ENCODE assay signal across 1 cellular context in the genomic region with DNA sequence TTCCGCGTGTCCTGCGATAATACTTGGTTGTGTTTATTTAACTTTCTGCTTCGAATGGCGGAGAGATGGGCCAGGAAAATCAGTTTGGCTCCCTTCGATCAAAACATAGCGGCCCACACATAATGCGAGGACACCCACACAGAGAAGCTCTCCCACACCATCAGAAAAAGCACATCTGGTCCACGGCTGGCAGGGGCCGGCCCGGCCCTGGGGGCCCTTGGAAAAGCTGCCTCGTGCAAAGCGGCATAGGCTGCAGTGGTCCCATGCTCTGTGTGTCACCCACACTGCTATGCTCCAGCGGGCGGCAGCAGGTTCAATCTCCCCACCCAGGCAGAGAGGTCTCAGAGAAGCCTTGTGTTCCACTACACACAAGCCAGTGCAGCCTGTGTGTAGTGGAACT.
TF ChIP-seq lines count a peak whose summit lies in the region.

No MANE protein-coding gene starts in this region.

TF ChIP-seq in HEK293, 187 proteins besides CTCF, POLR2A, EP300 and RAD21 (continued from another document):
- TF ChIP-seq, protein P1, sequence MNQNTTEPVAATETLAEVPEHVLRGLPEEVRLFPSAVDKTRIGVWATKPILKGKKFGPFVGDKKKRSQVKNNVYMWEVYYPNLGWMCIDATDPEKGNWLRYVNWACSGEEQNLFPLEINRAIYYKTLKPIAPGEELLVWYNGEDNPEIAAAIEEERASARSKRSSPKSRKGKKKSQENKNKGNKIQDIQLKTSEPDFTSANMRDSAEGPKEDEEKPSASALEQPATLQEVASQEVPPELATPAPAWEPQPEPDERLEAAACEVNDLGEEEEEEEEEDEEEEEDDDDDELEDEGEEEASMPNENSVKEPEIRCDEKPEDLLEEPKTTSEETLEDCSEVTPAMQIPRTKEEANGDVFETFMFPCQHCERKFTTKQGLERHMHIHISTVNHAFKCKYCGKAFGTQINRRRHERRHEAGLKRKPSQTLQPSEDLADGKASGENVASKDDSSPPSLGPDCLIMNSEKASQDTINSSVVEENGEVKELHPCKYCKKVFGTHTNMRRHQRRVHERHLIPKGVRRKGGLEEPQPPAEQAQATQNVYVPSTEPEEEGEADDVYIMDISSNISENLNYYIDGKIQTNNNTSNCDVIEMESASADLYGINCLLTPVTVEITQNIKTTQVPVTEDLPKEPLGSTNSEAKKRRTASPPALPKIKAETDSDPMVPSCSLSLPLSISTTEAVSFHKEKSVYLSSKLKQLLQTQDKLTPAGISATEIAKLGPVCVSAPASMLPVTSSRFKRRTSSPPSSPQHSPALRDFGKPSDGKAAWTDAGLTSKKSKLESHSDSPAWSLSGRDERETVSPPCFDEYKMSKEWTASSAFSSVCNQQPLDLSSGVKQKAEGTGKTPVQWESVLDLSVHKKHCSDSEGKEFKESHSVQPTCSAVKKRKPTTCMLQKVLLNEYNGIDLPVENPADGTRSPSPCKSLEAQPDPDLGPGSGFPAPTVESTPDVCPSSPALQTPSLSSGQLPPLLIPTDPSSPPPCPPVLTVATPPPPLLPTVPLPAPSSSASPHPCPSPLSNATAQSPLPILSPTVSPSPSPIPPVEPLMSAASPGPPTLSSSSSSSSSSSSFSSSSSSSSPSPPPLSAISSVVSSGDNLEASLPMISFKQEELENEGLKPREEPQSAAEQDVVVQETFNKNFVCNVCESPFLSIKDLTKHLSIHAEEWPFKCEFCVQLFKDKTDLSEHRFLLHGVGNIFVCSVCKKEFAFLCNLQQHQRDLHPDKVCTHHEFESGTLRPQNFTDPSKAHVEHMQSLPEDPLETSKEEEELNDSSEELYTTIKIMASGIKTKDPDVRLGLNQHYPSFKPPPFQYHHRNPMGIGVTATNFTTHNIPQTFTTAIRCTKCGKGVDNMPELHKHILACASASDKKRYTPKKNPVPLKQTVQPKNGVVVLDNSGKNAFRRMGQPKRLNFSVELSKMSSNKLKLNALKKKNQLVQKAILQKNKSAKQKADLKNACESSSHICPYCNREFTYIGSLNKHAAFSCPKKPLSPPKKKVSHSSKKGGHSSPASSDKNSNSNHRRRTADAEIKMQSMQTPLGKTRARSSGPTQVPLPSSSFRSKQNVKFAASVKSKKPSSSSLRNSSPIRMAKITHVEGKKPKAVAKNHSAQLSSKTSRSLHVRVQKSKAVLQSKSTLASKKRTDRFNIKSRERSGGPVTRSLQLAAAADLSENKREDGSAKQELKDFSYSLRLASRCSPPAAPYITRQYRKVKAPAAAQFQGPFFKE (tag by site-specific recombination; IDR thresholded peaks at IDR 0.05; ENCODE audit: borderline replicate concordance), result no peak
- TF ChIP-seq EGR2 (tag by site-specific recombination; IDR thresholded peaks at IDR 0.05; ENCODE audit: low read depth), result 0 out of 2 replicates have a peak, but pooled peaks have one; percentile 35
